In the genomic region with DNA sequence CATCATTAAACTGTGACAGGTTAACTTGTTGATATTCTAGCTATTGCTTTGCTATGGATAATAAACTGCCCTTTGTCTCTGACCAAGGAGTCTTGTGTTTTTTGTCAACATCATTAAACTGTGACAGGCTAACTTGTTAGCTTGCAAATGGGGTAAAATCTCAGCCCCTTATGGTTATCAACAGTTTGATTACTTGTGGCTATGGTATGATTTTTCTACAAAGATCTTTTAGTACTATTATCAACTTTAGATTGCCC, we compare ENCODE assay signal across 21 cellular contexts. TPM values are rescaled to one million over a fixed set of nuclear protein-coding genes. Genes with fewer than 3 reads are reported as not detected.
"Had no signal": no experiment of that assay in that cellular context is flagged by ENCODE, and none has a peak within 500 bp of the region (broad histone marks: within the 10 kb centered on the region; RNA-seq: fewer than 3 reads in every experiment).

No MANE protein-coding gene starts in this region.

- H3K27ac ChIP-seq: PC-9, SJSA1, SK-N-MC had no signal

- H3K9me3 ChIP-seq: SJSA1 had no signal

- H3K27me3 ChIP-seq: SJSA1 had no signal

- H3K4me2 ChIP-seq: PC-9 had no signal

- DNase-seq: KBM-7, MV-4-11, NCI-H1048, NCI-H1105, NCI-H1417, NCI-H1436 treated with DMSO at 0.1 percent for 48 hours, NCI-H1694, NCI-H187 treated with DMSO at 0.1 percent for 48 hours, NCI-H2029 treated with DMSO at 0.1 percent for 48 hours, NCI-H2171 treated with DMSO at 0.1 percent for 48 hours, NCI-H345, NCI-H524, NCI-H526 treated with DMSO at 0.1 percent for 48 hours, NCI-H774, PC-9, Right ventricle myocardium superior, RPMI8226, SIG-M5 had no signal

- H3K4me1 ChIP-seq: SJSA1 had no signal

- H2AFZ ChIP-seq: PC-9 had no signal

- H3K4me3 ChIP-seq: PC-9, SJSA1, SK-N-MC had no signal

- H3K36me3 ChIP-seq: SJSA1 had no signal

RNA-seq across cellular contexts. Expression of gene SLC2A12, which starts 35.9 kb away (rescaled TPM):
- total RNA-seq: MCF 10A had no signal
